21 cellular contexts compared by ENCODE assay signal in genomic region chr21:45424854-45425795, GRCh38.
"Had no signal": no experiment of that assay in that cellular context is flagged by ENCODE, and none has a peak within 500 bp of the region (broad histone marks: within the 10 kb centered on the region; RNA-seq: fewer than 3 reads in every experiment).

No MANE protein-coding gene starts in this region.

- H3K36me3 ChIP-seq: esophagus squamous epithelium, left lung, neutrophil, pancreas, tibial nerve, uterus had no signal

- H3K9me3 ChIP-seq: esophagus squamous epithelium, left lung, neutrophil, pancreas, tibial nerve, uterus had no signal

- H3K4me1 ChIP-seq: left lung had no signal

- DNase-seq: activated CD4-positive, alpha-beta memory T cell treated with anti-CD3 and anti-CD28 coated beads, Interleukin-2, amount 10 ng/mL, durations not matched to agents 7 days and 5 days; activated CD4-positive, alpha-beta T cell treated with anti-CD3 and anti-CD28 coated beads for 48 hours; activated CD4-positive, CD25-positive, alpha-beta regulatory T cell; activated CD8-positive, alpha-beta memory T cell treated with anti-CD3 and anti-CD28 coated beads, Interleukin-2, amount 10 ng/mL, durations not matched to agents 7 days and 5 days; activated naive CD4-positive, alpha-beta T cell treated with Interleukin-2 at 50 U/mL for 16 hours; activated naive CD8-positive, alpha-beta T cell treated with anti-CD3 and anti-CD28 coated beads, Interleukin-2, amount 10 ng/mL, durations not matched to agents 7 days and 5 days; activated T-cell treated with anti-CD3 and anti-CD28 coated beads, Interleukin-2, amount 50 U/mL, for 1 hour; amygdala; cortex of kidney; effector CD8-positive, alpha-beta T cell; esophagus squamous epithelium; stimulated activated CD4-positive, alpha-beta T cell treated with anti-CD3 and anti-CD28 coated beads, Interleukin-2, amount 100 ng/mL, for 24 hours; stimulated activated naive CD8-positive, alpha-beta T cell treated with anti-CD3 and anti-CD28 coated beads, Interleukin-15, Interleukin-2, amounts not matched to agents 100 U/mL and 50 U/mL, for 24 hours; T-cell; uterus had no signal

- H3K27me3 ChIP-seq: left lung, neutrophil, pancreas, tibial nerve, uterus had no signal

- ATAC-seq: activated CD8-positive, alpha-beta memory T cell treated with anti-CD3 and anti-CD28 coated beads, Interleukin-2, amount 10 ng/mL, durations not matched to agents 7 days and 5 days; left lung; naive thymus-derived CD8-positive, alpha-beta T cell; SK-N-SH treated with all-trans-retinoic acid at 6 μM for 48 hours; stimulated activated naive CD8-positive, alpha-beta T cell treated with anti-CD3 and anti-CD28 coated beads, Interleukin-15, Interleukin-2, amounts not matched to agents 100 U/mL and 50 U/mL, for 24 hours; T-cell had no signal

- H3K27ac ChIP-seq: esophagus squamous epithelium, left lung, neutrophil, tibial nerve had no signal

- H3K4me3 ChIP-seq: esophagus squamous epithelium, left lung, pancreas, tibial nerve, uterus had no signal
